In the genomic region with DNA sequence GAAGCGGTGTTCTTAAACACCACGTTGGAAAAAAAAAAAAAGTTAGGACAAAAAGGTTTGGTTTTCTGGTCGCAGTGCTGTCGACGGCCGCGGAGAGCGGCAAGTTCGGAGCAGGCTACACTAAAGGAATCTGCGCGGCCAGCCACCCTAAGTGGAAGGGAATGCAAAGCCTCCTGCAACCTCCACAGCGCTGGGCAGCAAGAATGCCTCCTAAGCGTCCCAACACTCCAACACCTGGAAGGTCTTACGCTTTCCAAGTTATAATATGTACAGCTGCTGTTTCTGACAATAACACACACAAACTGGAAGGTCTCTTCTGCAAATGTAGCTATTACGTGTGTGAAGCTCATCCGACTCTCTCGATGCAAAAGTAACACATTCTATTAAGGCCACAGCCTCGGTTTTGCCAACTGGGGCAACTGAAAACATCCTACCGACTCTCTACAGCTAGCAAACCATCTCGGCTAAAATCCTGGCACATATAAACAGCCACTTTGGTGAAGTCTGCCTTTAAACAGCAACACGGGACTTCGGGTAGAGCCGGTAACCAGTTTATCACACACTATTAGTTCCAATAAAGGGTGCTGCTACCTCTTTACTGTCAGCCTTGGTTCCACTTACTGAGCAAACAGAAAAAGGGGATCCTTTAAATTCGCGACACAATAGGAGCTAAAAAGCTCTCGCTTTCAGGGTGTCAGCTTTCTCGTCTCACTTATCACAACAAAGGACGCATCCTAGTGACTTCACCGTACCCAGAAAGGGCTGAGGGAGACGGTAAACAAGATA, we compare ENCODE assay signal across 1 cellular context.
TF ChIP-seq lines count a peak whose summit lies in the region.

No MANE protein-coding gene starts in this region.

TF ChIP-seq in K562, 482 proteins besides CTCF, POLR2A, EP300 and RAD21 (continued from another document and continues in another):
- TF ChIP-seq ZNF609 (CRISPR knock-in tag; IDR thresholded peaks at IDR 0.05; ENCODE audit: borderline replicate concordance) (no peak), CHD1 (IDR thresholded peaks at IDR 0.05; ENCODE audit: low read length) (peak; percentile 59), TFAP4 (CRISPR knock-in tag; IDR thresholded peaks at IDR 0.05; ENCODE audit: borderline replicate concordance) (peak; percentile 13; the same call in 1 of the 2 replicates), ZKSCAN8 (CRISPR knock-in tag; IDR thresholded peaks at IDR 0.05) (no peak), E2F6 (IDR thresholded peaks at IDR 0.05; ENCODE audit: borderline replicate concordance in 1 of 2, extremely low read depth in 1 of 2, insufficient read depth in 1 of 2, insufficient read length in 1 of 2, low read depth in 1 of 2, low read length in 1 of 2, poor library complexity in 1 of 2, severe bottlenecking in 1 of 2) (peak in 1 of 2 experiments; percentile 58), PYGO2 (tag; IDR thresholded peaks at IDR 0.05) (no peak), MGA (IDR thresholded peaks at IDR 0.05) (0 out of 2 replicates have a peak, but pooled peaks have one; percentile 9), ZNF175 (CRISPR knock-in tag; IDR thresholded peaks at IDR 0.05; ENCODE audit: low read depth) (no peak), HMBOX1 (IDR thresholded peaks at IDR 0.05) (peak; percentile 9), KDM4B (IDR thresholded peaks at IDR 0.05; ENCODE audit: borderline replicate concordance in 2 of 2, low read depth in 1 of 2) (no peak), C11orf30 (IDR thresholded peaks at IDR 0.05; ENCODE audit: low read depth) (0 out of 2 replicates have a peak, but pooled peaks have one; percentile 22), MAZ (CRISPR knock-in tag; conservative IDR thresholded peaks at IDR 0.05 in 1 of 2, IDR thresholded peaks at IDR 0.05 in 1 of 2) (peak in 1 of 2 experiments; percentile 43; a peak in 1 of 4 replicates), ZNF384 (IDR thresholded peaks at IDR 0.05; ENCODE audit: low read depth, low read length) (0 out of 2 replicates have a peak, but pooled peaks have one; percentile 35), RCOR1 (IDR thresholded peaks at IDR 0.05; ENCODE audit: borderline replicate concordance in 1 of 2, low read depth in 2 of 2, low read length in 2 of 2) (0 out of 4 replicates have a peak, but pooled peaks of 1 of the 2 experiments have one; percentile 13), SREBF2 (CRISPR knock-in tag; IDR thresholded peaks at IDR 0.05) (no peak), CREB1 (IDR thresholded peaks at IDR 0.05) (peak; percentile 46; the same call in 1 of the 2 replicates), CREB1 (CRISPR knock-in tag; IDR thresholded peaks at IDR 0.05) (peak; percentile 52), SMARCA4 (IDR thresholded peaks at IDR 0.05) (no peak; the same call in 1 of the 2 replicates), ZFX (CRISPR knock-in tag; IDR thresholded peaks at IDR 0.05) (peak; percentile 28; the same call in 1 of the 2 replicates), RFX1 (IDR thresholded peaks at IDR 0.05) (no peak), RNF2 (IDR thresholded peaks at IDR 0.05) (0 out of 2 replicates have a peak, but pooled peaks have one; percentile 9)
- TF ChIP-seq, protein P1, sequence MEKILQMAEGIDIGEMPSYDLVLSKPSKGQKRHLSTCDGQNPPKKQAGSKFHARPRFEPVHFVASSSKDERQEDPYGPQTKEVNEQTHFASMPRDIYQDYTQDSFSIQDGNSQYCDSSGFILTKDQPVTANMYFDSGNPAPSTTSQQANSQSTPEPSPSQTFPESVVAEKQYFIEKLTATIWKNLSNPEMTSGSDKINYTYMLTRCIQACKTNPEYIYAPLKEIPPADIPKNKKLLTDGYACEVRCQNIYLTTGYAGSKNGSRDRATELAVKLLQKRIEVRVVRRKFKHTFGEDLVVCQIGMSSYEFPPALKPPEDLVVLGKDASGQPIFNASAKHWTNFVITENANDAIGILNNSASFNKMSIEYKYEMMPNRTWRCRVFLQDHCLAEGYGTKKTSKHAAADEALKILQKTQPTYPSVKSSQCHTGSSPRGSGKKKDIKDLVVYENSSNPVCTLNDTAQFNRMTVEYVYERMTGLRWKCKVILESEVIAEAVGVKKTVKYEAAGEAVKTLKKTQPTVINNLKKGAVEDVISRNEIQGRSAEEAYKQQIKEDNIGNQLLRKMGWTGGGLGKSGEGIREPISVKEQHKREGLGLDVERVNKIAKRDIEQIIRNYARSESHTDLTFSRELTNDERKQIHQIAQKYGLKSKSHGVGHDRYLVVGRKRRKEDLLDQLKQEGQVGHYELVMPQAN (IDR thresholded peaks at IDR 0.05; ENCODE audit: borderline replicate concordance): peak; percentile 1; the same call in 1 of the 2 replicates
- TF ChIP-seq, protein P2, sequence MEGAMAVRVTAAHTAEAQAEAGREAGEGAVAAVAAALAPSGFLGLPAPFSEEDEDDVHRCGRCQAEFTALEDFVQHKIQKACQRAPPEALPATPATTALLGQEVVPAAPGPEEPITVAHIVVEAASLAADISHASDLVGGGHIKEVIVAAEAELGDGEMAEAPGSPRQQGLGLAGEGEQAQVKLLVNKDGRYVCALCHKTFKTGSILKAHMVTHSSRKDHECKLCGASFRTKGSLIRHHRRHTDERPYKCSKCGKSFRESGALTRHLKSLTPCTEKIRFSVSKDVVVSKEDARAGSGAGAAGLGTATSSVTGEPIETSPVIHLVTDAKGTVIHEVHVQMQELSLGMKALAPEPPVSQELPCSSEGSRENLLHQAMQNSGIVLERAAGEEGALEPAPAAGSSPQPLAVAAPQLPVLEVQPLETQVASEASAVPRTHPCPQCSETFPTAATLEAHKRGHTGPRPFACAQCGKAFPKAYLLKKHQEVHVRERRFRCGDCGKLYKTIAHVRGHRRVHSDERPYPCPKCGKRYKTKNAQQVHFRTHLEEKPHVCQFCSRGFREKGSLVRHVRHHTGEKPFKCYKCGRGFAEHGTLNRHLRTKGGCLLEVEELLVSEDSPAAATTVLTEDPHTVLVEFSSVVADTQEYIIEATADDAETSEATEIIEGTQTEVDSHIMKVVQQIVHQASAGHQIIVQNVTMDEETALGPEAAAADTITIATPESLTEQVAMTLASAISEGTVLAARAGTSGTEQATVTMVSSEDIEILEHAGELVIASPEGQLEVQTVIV (CRISPR knock-in tag; IDR thresholded peaks at IDR 0.05; ENCODE audit: borderline replicate concordance): no peak
